In genomic region chrY:20891440-20892160, GRCh38 we compare ENCODE assay signal across 18 cellular contexts.
DNase-seq lines count a peak whose midpoint lies in the region; ATAC-seq and TF ChIP-seq lines count a peak whose summit lies in the region.
"Had no signal": no experiment of that assay in that cellular context is flagged by ENCODE, and none has a peak within 500 bp of the region (broad histone marks: within the 10 kb centered on the region; RNA-seq: fewer than 3 reads in every experiment).

No MANE protein-coding gene starts in this region.

- H3K27ac ChIP-seq in OCI-LY3 (ENCODE audit: low read length) (no peak overlapping the region), ascending aorta (no peak overlapping the region)
- H3K27ac ChIP-seq: KMS-11, ovary, sigmoid colon had no signal

- intact Hi-C loops in ascending aorta (cut with DNase I): no loop called here
- intact Hi-C loops in Right ventricle myocardium superior (cut with DNase I): no loop called here

- peak; percentile 66 for ATAC-seq in GM19025 (IDR thresholded peaks at IDR 0.05; ENCODE audit: low read depth, unreplicated experiment)
- ATAC-seq in GM21423 (IDR thresholded peaks at IDR 0.05; ENCODE audit: unreplicated experiment): peak; percentile 89
- ATAC-seq in HG03039 (IDR thresholded peaks at IDR 0.05; ENCODE audit: unreplicated experiment): peak; percentile 76
- ATAC-seq in Right ventricle myocardium superior (ENCODE audit: poor library complexity): no peak
- ATAC-seq: activated naive CD8-positive, alpha-beta T cell treated with anti-CD3 and anti-CD28 coated beads, Interleukin-2, amount 50 U/mL, for 24 hours had no signal

- H3K4me3 ChIP-seq in OCI-LY3 (ENCODE audit: low read length) (no peak overlapping the region), ascending aorta (no peak overlapping the region)
- H3K4me3 ChIP-seq: lung, ovary, sigmoid colon had no signal

- TF ChIP-seq CTCF in OCI-LY3 (IDR thresholded peaks at IDR 0.05; ENCODE audit: low read depth, low read length): no peak
- TF ChIP-seq CTCF in ascending aorta (IDR thresholded peaks at IDR 0.05): no peak

- no peaks in the 10 kb centered on the region for H4K20me1 ChIP-seq in OCI-LY3 (ENCODE audit: insufficient read depth, low read length)

- H3K4me3 Mint-ChIP-seq in activated naive CD8-positive, alpha-beta T cell treated with anti-CD3 and anti-CD28 coated beads for 36 hours: no peak overlapping the region
- H3K4me3 Mint-ChIP-seq: activated naive CD8-positive, alpha-beta T cell treated with anti-CD3 and anti-CD28 coated beads, Interleukin-2, amount 50 U/mL, for 24 hours; dendritic cell treated with granulocyte-macrophage colony-stimulating factor and Interleukin-4, amounts not matched to agents 40 ng/mL and 50 ng/mL, for 4 days had no signal

- H3K36me3 ChIP-seq in OCI-LY3 (replicated peaks; ENCODE audit: low read depth, low read length): no peaks in the 10 kb centered on the region
- no peaks in the 10 kb centered on the region for H3K36me3 ChIP-seq in ascending aorta
- H3K36me3 ChIP-seq: ovary, sigmoid colon had no signal

- peaks cover 7% of the 10 kb centered on the region for H3K4me1 Mint-ChIP-seq in activated naive CD8-positive, alpha-beta T cell treated with anti-CD3 and anti-CD28 coated beads for 36 hours

- no peaks in the 10 kb centered on the region for H3K36me3 Mint-ChIP-seq in activated naive CD8-positive, alpha-beta T cell treated with anti-CD3 and anti-CD28 coated beads for 36 hours

- H3K4me1 ChIP-seq in OCI-LY3 (ENCODE audit: low read length): peaks cover 7% of the 10 kb centered on the region
- no peaks in the 10 kb centered on the region for H3K4me1 ChIP-seq in ascending aorta
- H3K4me1 ChIP-seq: sigmoid colon had no signal

- no peak overlapping the region for H2AFZ ChIP-seq in OCI-LY3 (ENCODE audit: low read depth, low read length)

- peak overlapping the region; percentile 30 for H3K4me2 ChIP-seq in OCI-LY3 (ENCODE audit: low read length)
- H3K4me2 ChIP-seq: KMS-11 had no signal

- no peak overlapping the region for H3K27ac Mint-ChIP-seq in activated naive CD8-positive, alpha-beta T cell treated with anti-CD3 and anti-CD28 coated beads for 36 hours
- H3K27ac Mint-ChIP-seq: activated naive CD8-positive, alpha-beta T cell treated with anti-CD3 and anti-CD28 coated beads, Interleukin-2, amount 50 U/mL, for 24 hours; dendritic cell treated with granulocyte-macrophage colony-stimulating factor and Interleukin-4, amounts not matched to agents 40 ng/mL and 50 ng/mL, for 4 days had no signal

- no peaks in the 10 kb centered on the region for H3K9me3 Mint-ChIP-seq in activated naive CD8-positive, alpha-beta T cell treated with anti-CD3 and anti-CD28 coated beads for 36 hours
- H3K9me3 Mint-ChIP-seq: activated naive CD8-positive, alpha-beta T cell treated with anti-CD3 and anti-CD28 coated beads, Interleukin-2, amount 50 U/mL, for 24 hours; dendritic cell treated with granulocyte-macrophage colony-stimulating factor and Interleukin-4, amounts not matched to agents 40 ng/mL and 50 ng/mL, for 4 days had no signal

- H3K79me2 ChIP-seq in OCI-LY3 (ENCODE audit: low read length): no peaks in the 10 kb centered on the region

- no peaks in the 10 kb centered on the region for H3K9me3 ChIP-seq in OCI-LY3 (ENCODE audit: insufficient read depth, low read length)
- no peaks in the 10 kb centered on the region for H3K9me3 ChIP-seq in ascending aorta
- H3K9me3 ChIP-seq: ovary, sigmoid colon had no signal

- no peaks in the 10 kb centered on the region for H3K27me3 ChIP-seq in OCI-LY3 (ENCODE audit: low read depth, low read length)
- H3K27me3 ChIP-seq in ascending aorta: no peaks in the 10 kb centered on the region
- H3K27me3 ChIP-seq: ovary, sigmoid colon had no signal

- DNase-seq in ascending aorta (ENCODE audit: low spot score in 2 of 2) (no peak), Right ventricle myocardium superior (no peak)
- DNase-seq in activated naive CD8-positive, alpha-beta T cell treated with anti-CD3 and anti-CD28 coated beads for 36 hours: no peak
- DNase-seq: activated CD8-positive, alpha-beta memory T cell treated with anti-CD3 and anti-CD28 coated beads for 24 hours; activated naive CD8-positive, alpha-beta T cell treated with anti-CD3 and anti-CD28 coated beads, Interleukin-2, amount 50 U/mL, for 24 hours; foreskin fibroblast; hypothalamus; NCI-H2081; NCI-H524 treated with DMSO at 0.1 percent for 48 hours; ovary; sigmoid colon had no signal

- no peaks in the 10 kb centered on the region for H3K27me3 Mint-ChIP-seq in activated naive CD8-positive, alpha-beta T cell treated with anti-CD3 and anti-CD28 coated beads for 36 hours
- H3K27me3 Mint-ChIP-seq: activated naive CD8-positive, alpha-beta T cell treated with anti-CD3 and anti-CD28 coated beads, Interleukin-2, amount 50 U/mL, for 24 hours; dendritic cell treated with granulocyte-macrophage colony-stimulating factor and Interleukin-4, amounts not matched to agents 40 ng/mL and 50 ng/mL, for 4 days had no signal

- H3K9ac ChIP-seq in OCI-LY3 (ENCODE audit: low read length): no peak overlapping the region
- H3K9ac ChIP-seq: KMS-11 had no signal
